In the genomic region with DNA sequence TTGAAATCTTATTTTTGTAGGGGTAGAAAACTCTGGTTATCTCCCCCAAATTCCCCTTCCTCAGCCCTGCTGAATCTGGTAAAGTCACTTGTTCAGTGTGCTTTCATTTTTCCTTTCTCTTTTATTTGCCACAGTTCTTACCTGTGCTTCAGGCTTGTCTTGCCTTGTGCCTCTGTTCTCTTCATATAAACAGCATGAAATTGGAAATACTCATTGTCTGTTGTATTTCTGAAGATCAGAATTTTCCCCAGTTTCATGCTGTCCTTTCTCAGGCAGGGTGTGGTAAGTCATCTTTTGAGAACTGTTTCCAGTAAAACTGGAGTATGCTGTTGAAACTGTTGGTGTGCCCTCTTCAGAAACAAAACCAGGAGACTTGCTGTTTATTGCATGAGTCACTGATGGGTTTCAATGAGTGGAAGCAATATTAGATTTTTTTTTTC, we compare ENCODE assay signal across 8 cellular contexts. TPM values are rescaled to one million over a fixed set of nuclear protein-coding genes. Genes with fewer than 3 reads are reported as not detected.
DNase-seq lines count a peak whose midpoint lies in the region; ATAC-seq and TF ChIP-seq lines count a peak whose summit lies in the region.

No MANE protein-coding gene starts in this region.

- no peak overlapping the region for H4K91ac ChIP-seq in mesenchymal stem cell (ENCODE audit: low read length)

- H3K4me3 ChIP-seq in CD4-positive, alpha-beta memory T cell (ENCODE audit: low read length in 2 of 2): peak overlapping the region in 1 of 2 donors; percentile 3
- peak overlapping the region in 1 of 2 experiments; percentile 39 for H3K4me3 ChIP-seq in mesenchymal stem cell (ENCODE audit: insufficient read depth in 1 of 2, low read depth in 1 of 2, low read length in 2 of 2)
- H3K4me3 ChIP-seq in SJCRH30: no peak overlapping the region

- peak; percentile 63 for ATAC-seq in GM19043 (IDR thresholded peaks at IDR 0.05; ENCODE audit: low read depth, unreplicated experiment)
- ATAC-seq in HG03103 (IDR thresholded peaks at IDR 0.05; ENCODE audit: low read depth, unreplicated experiment): peak; percentile 51
- ATAC-seq in activated CD8-positive, alpha-beta T cell treated with anti-CD3 and anti-CD28 coated beads for 36 hours: peak; percentile 64

- CTCF ChIA-PET in CD4-positive, alpha-beta memory T cell (lab: Charles Lee; ENCODE audit: partially characterized antibody): interaction anchor here (0.9 to 4.0 kb wide), 4 partner anchors 18 to 103 kb away, joined by 3 to 30 read pairs (median 4); no protein-coding TSS in a partner anchor
- CTCF ChIA-PET in activated CD8-positive, alpha-beta T cell treated with anti-CD3 and anti-CD28 coated beads for 36 hours (lab: Charles Lee): interaction anchor here (0.7 to 2.1 kb wide), 3 partner anchors 10 to 29 kb away, joined by 3 to 5 read pairs (median 3); no protein-coding TSS in a partner anchor

- no peak overlapping the region for H3K23ac ChIP-seq in mesenchymal stem cell (ENCODE audit: low read length in 2 of 2)

- POLR2A ChIA-PET in CD4-positive, alpha-beta memory T cell (lab: Charles Lee; ENCODE audit: partially characterized antibody): interaction anchor here (1.1 to 2.4 kb wide), 3 partner anchors 10 to 358 kb away, joined by 3 to 7 read pairs (median 6); a partner anchor contains a TSS
- POLR2A ChIA-PET in activated CD8-positive, alpha-beta T cell treated with anti-CD3 and anti-CD28 coated beads for 36 hours (lab: Charles Lee): interaction anchor here (4.5 kb wide), 1 partner anchor 7 kb away, joined by 20 read pairs; a partner anchor contains a TSS

- H3K4ac ChIP-seq in mesenchymal stem cell (ENCODE audit: low read depth in 1 of 2, low read length in 2 of 2): no peak overlapping the region

- H2BK120ac ChIP-seq in mesenchymal stem cell (ENCODE audit: low read depth, low read length): no peak overlapping the region

- no peaks in the 10 kb centered on the region for H3K27me3 ChIP-seq in CD4-positive, alpha-beta memory T cell (ENCODE audit: insufficient read depth, low read length)
- no peaks in the 10 kb centered on the region for H3K27me3 ChIP-seq in mesenchymal stem cell (ENCODE audit: control insufficient read depth in 1 of 2, insufficient read depth in 1 of 2, low read length in 2 of 2)
- no peaks in the 10 kb centered on the region for H3K27me3 ChIP-seq in SJCRH30

- no peak overlapping the region for H4K8ac ChIP-seq in mesenchymal stem cell (ENCODE audit: low read length)

- H3K4me3 Mint-ChIP-seq in CD4-positive, alpha-beta memory T cell: peak overlapping the region; percentile 64 to 86 (median 78)
- peak overlapping the region; percentile 61 for H3K4me3 Mint-ChIP-seq in activated CD8-positive, alpha-beta T cell treated with anti-CD3 and anti-CD28 coated beads for 36 hours

- no peaks in the 10 kb centered on the region for H3K9me3 Mint-ChIP-seq in CD4-positive, alpha-beta memory T cell
- H3K9me3 Mint-ChIP-seq in activated CD8-positive, alpha-beta T cell treated with anti-CD3 and anti-CD28 coated beads for 36 hours: no peaks in the 10 kb centered on the region

- peaks cover 65% of the 10 kb centered on the region for H3K4me1 ChIP-seq in CD4-positive, alpha-beta memory T cell (ENCODE audit: insufficient read depth, low read length)
- H3K4me1 ChIP-seq in mesenchymal stem cell (ENCODE audit: control insufficient read depth, insufficient read depth, low read depth, low read length) (peaks cover 2% of the 10 kb centered on the region), SJCRH30 (peaks cover 3% of the 10 kb centered on the region; the same call in 1 of the 2 replicates)

- no peak overlapping the region for H3K18ac ChIP-seq in mesenchymal stem cell (ENCODE audit: low read depth in 1 of 2, low read length in 2 of 2)

- H3K14ac ChIP-seq in mesenchymal stem cell (ENCODE audit: low read length in 2 of 2): no peak overlapping the region

- peak overlapping the region; percentile 81 for H3K9ac ChIP-seq in mesenchymal stem cell (ENCODE audit: low read length)

- no peak overlapping the region for H2BK12ac ChIP-seq in mesenchymal stem cell (ENCODE audit: low read length in 2 of 2)

- no peak for DNase-seq in CD4-positive, alpha-beta memory T cell
- no peak for DNase-seq in activated CD8-positive, alpha-beta T cell treated with anti-CD3 and anti-CD28 coated beads for 36 hours
- DNase-seq in mesenchymal stem cell (peak; percentile 66), SJCRH30 (no peak), HuH-7.5 (ENCODE audit: low spot score) (no peak), hepatic stellate cell (ENCODE audit: low spot score) (no peak)

- H3K27me3 Mint-ChIP-seq in CD4-positive, alpha-beta memory T cell: no peaks in the 10 kb centered on the region
- H3K27me3 Mint-ChIP-seq in activated CD8-positive, alpha-beta T cell treated with anti-CD3 and anti-CD28 coated beads for 36 hours: no peaks in the 10 kb centered on the region

- no peaks in the 10 kb centered on the region for H3K36me3 Mint-ChIP-seq in CD4-positive, alpha-beta memory T cell
- peaks cover 26% of the 10 kb centered on the region for H3K36me3 Mint-ChIP-seq in activated CD8-positive, alpha-beta T cell treated with anti-CD3 and anti-CD28 coated beads for 36 hours (ENCODE audit: low read depth)

- intact Hi-C loops in CD4-positive, alpha-beta memory T cell (cut with micrococcal nuclease): loop anchor here (2.0 kb wide), 1 partner anchor 15 kb away; no protein-coding TSS in a partner anchor
- intact Hi-C loops in activated CD8-positive, alpha-beta T cell treated with anti-CD3 and anti-CD28 coated beads for 36 hours (cut with micrococcal nuclease): loop anchor here (2.0 to 10.0 kb wide), 2 partner anchors 17 to 363 kb away; a partner anchor contains a TSS

- H3K4me2 ChIP-seq in mesenchymal stem cell (ENCODE audit: low read length, poor library complexity, severe bottlenecking): peak overlapping the region; percentile 24

- no peak for TF ChIP-seq CTCF in activated CD8-positive, alpha-beta T cell treated with anti-CD3 and anti-CD28 coated beads for 36 hours (IDR thresholded peaks at IDR 0.05)

- no peaks in the 10 kb centered on the region for H3K9me3 ChIP-seq in CD4-positive, alpha-beta memory T cell (ENCODE audit: control insufficient read depth in 1 of 2, low read length in 2 of 2)
- H3K9me3 ChIP-seq in mesenchymal stem cell (ENCODE audit: control insufficient read depth, low read length) (no peaks in the 10 kb centered on the region), SJCRH30 (replicated peaks) (no peaks in the 10 kb centered on the region)

- no peak overlapping the region for H2BK5ac ChIP-seq in mesenchymal stem cell (ENCODE audit: low read depth, low read length, poor library complexity, severe bottlenecking)

- peaks cover 11% of the 10 kb centered on the region for H3K79me1 ChIP-seq in mesenchymal stem cell (replicated peaks; ENCODE audit: low read length, poor library complexity, severe bottlenecking)

- no peak overlapping the region for H2BK15ac ChIP-seq in mesenchymal stem cell (ENCODE audit: low read depth, poor library complexity, severe bottlenecking)

- H3K27ac Mint-ChIP-seq in CD4-positive, alpha-beta memory T cell: peak overlapping the region; percentile 45 to 87 (median 58)
- H3K27ac Mint-ChIP-seq in activated CD8-positive, alpha-beta T cell treated with anti-CD3 and anti-CD28 coated beads for 36 hours: peak overlapping the region; percentile 82

- peaks cover 62 to 76% (median 71%) of the 10 kb centered on the region in 4 donors for H3K4me1 Mint-ChIP-seq in CD4-positive, alpha-beta memory T cell
- H3K4me1 Mint-ChIP-seq in activated CD8-positive, alpha-beta T cell treated with anti-CD3 and anti-CD28 coated beads for 36 hours (ENCODE audit: low read depth): peaks cover 82% of the 10 kb centered on the region

- no peaks in the 10 kb centered on the region for H3K36me3 ChIP-seq in CD4-positive, alpha-beta memory T cell (ENCODE audit: insufficient read depth, low read length)
- H3K36me3 ChIP-seq in mesenchymal stem cell (ENCODE audit: control insufficient read depth in 1 of 2, insufficient read depth in 2 of 2, low read depth in 1 of 2, low read length in 2 of 2) (peaks cover 0 to 6% of the 10 kb centered on the region in 2 experiments), SJCRH30 (no peaks in the 10 kb centered on the region)

- no peak overlapping the region for H2AFZ ChIP-seq in mesenchymal stem cell (ENCODE audit: low read depth, low read length)

- H2AK5ac ChIP-seq in mesenchymal stem cell (ENCODE audit: low read length, severe bottlenecking): no peak overlapping the region

- peak overlapping the region; percentile 47 for H3K27ac ChIP-seq in CD4-positive, alpha-beta memory T cell (ENCODE audit: low read depth, low read length)
- H3K27ac ChIP-seq in mesenchymal stem cell (ENCODE audit: low read length, poor library complexity, severe bottlenecking) (no peak overlapping the region), SJCRH30 (no peak overlapping the region)

RNA-seq across cellular contexts. Expression of a gene that starts 7.0 kb away (rescaled TPM):
- total RNA-seq in CD4-positive, alpha-beta memory T cell: 10 to 100 TPM; 25.8 to 31.0 TPM
- polyA plus RNA-seq in CD4-positive, alpha-beta memory T cell: 10 to 100 TPM; 26.5 to 30.8 TPM
- total RNA-seq in activated CD8-positive, alpha-beta T cell treated with anti-CD3 and anti-CD28 coated beads for 36 hours: 10 to 100 TPM; 63.4 to 65.8 TPM
- polyA plus RNA-seq in mesenchymal stem cell (2013, experiment 1 of 2): 253 TPM
- polyA plus RNA-seq in mesenchymal stem cell (2013, experiment 2 of 2): 279 TPM
- 136 and 144 TPM in 2 replicates for total RNA-seq in SJCRH30 (2014; rRNA removed; shearing (Covaris generic))
